In genomic region chr15:98721166-98721565, GRCh38 we compare ENCODE assay signal across 19 cellular contexts.
A peak's percentile ranks its signal among the peaks of the same experiment; 100 is the strongest.
DNase-seq lines count a peak whose midpoint lies in the region; ATAC-seq and TF ChIP-seq lines count a peak whose summit lies in the region.
"Had no signal": no experiment of that assay in that cellular context is flagged by ENCODE, and none has a peak within 500 bp of the region (broad histone marks: within the 10 kb centered on the region; RNA-seq: fewer than 3 reads in every experiment).

No MANE protein-coding gene starts in this region.

- H3K27me3 ChIP-seq in right cardiac atrium (ENCODE audit: control insufficient read depth, insufficient read depth) (no peaks in the 10 kb centered on the region), heart right ventricle (no peaks in the 10 kb centered on the region), PC-3 (ENCODE audit: low read length) (no peaks in the 10 kb centered on the region)
- H3K27me3 ChIP-seq: SJCRH30 had no signal

- DNase-seq in right cardiac atrium: no peak
- DNase-seq in heart right ventricle: no peak
- peak; percentile 7 for DNase-seq in EH (ENCODE audit: low read depth)
- no peak for DNase-seq in WTC11 (ENCODE audit: low spot score)
- no peak for DNase-seq in naive thymus-derived CD8-positive, alpha-beta T cell
- no peak for DNase-seq in PC-3
- DNase-seq: C1 segment of cervical spinal cord; DMS79; KG1; MM.1S; NCI-H1105; NCI-H1694 treated with DMSO at 0.1 percent for 48 hours; NCI-H345; NCI-H69; NK-92 treated with Interleukin-12 subunit alpha and Interleukin-12 subunit beta, amount 100 ng/mL, for 24 hours; OCI-M1; SJCRH30 had no signal

- H3K4me3 ChIP-seq in right cardiac atrium (ENCODE audit: low read length) (no peak overlapping the region), heart right ventricle (no peak overlapping the region), PC-3 (ENCODE audit: low read length) (no peak overlapping the region)
- H3K4me3 ChIP-seq: SJCRH30 had no signal

- BruUV-seq in PC-3 (replicated peaks; lab: Mats Ljungman, UMichigan): no TSS peak

- WGBS in right cardiac atrium: 82% methylated on average over 2 of the region's 2 CpGs
- 93 to 96% methylated on average over 2 of the region's 2 CpGs for WGBS in heart right ventricle, 2 donors

- no peaks in the 10 kb centered on the region for H3K9me3 Mint-ChIP-seq in WTC11
- no peaks in the 10 kb centered on the region for H3K9me3 Mint-ChIP-seq in naive thymus-derived CD8-positive, alpha-beta T cell

- peaks cover 7% of the 10 kb centered on the region; the same call in 1 of the 2 replicates for H3K36me3 Mint-ChIP-seq in WTC11
- H3K36me3 Mint-ChIP-seq in naive thymus-derived CD8-positive, alpha-beta T cell: peaks cover 0 to 7% (median 7%) of the 10 kb centered on the region in 3 donors

- H3K9me2 ChIP-seq in PC-3 (replicated peaks; ENCODE audit: low read length): no peaks in the 10 kb centered on the region

- H3K4me3 Mint-ChIP-seq in WTC11: no peak overlapping the region
- peak overlapping the region in 8 of 10 donors; percentile 12 to 59 (median 30) for H3K4me3 Mint-ChIP-seq in naive thymus-derived CD8-positive, alpha-beta T cell

- POLR2A ChIA-PET in WTC11 (lab: Charles Lee): no interaction called here
- POLR2A ChIA-PET in naive thymus-derived CD8-positive, alpha-beta T cell (lab: Charles Lee): no interaction called here
- POLR2A ChIA-PET in PC-3 (lab: Charles Lee; ENCODE audit: unreplicated experiment): no interaction called here

- no peak overlapping the region for H2AFZ ChIP-seq in PC-3 (ENCODE audit: low read length)

- H4K20me1 ChIP-seq in PC-3 (ENCODE audit: low read length): no peaks in the 10 kb centered on the region

- no peak overlapping the region for H3K9ac ChIP-seq in PC-3 (ENCODE audit: low read length)

- ATAC-seq in right cardiac atrium (no peak), heart right ventricle (no peak), WTC11 (no peak), PC-3 (no peak), HG02973 (IDR thresholded peaks at IDR 0.05; ENCODE audit: unreplicated experiment) (no peak)
- no peak for ATAC-seq in naive thymus-derived CD8-positive, alpha-beta T cell

- H3K4me1 ChIP-seq in right cardiac atrium (ENCODE audit: control insufficient read depth, insufficient read depth, low read length): peaks cover 32% of the 10 kb centered on the region
- peaks cover 15 to 97% (median 62%) of the 10 kb centered on the region in 9 donors for H3K4me1 ChIP-seq in heart right ventricle
- peaks cover 3% of the 10 kb centered on the region for H3K4me1 ChIP-seq in PC-3 (ENCODE audit: insufficient read depth, low read length)

- H3K36me3 ChIP-seq in heart right ventricle: no peaks in the 10 kb centered on the region
- no peaks in the 10 kb centered on the region for H3K36me3 ChIP-seq in PC-3 (ENCODE audit: low read depth, low read length)
- H3K36me3 ChIP-seq: SJCRH30 had no signal

- H3K27ac Mint-ChIP-seq in WTC11: peak overlapping the region; percentile 15; the same call in 1 of the 2 replicates
- peak overlapping the region in 4 of 10 donors; percentile 10 to 54 (median 35) for H3K27ac Mint-ChIP-seq in naive thymus-derived CD8-positive, alpha-beta T cell

- no peak for TF ChIP-seq CTCF in heart right ventricle (IDR thresholded peaks at IDR 0.05)
- TF ChIP-seq CTCF in WTC11 (IDR thresholded peaks at IDR 0.05): no peak
- no peak for TF ChIP-seq CTCF in PC-3 (conservative IDR thresholded peaks at IDR 0.05; ENCODE audit: low read depth, low read length)

- intact Hi-C loops in right cardiac atrium (cut with DNase I): loop anchor here in 1 of 4 donors (10.0 kb wide), 1 partner anchor 66 kb away; no protein-coding TSS in a partner anchor
- intact Hi-C loops in heart right ventricle (cut with DNase I): loop anchor here in 1 of 10 donors (10.0 kb wide), 1 partner anchor 46 kb away; no protein-coding TSS in a partner anchor
- intact Hi-C loops in PC-3 (cut with micrococcal nuclease): no loop called here

- H3K27ac ChIP-seq in right cardiac atrium (ENCODE audit: low read length) (peak overlapping the region; percentile 16), heart right ventricle (peak overlapping the region in 3 of 10 donors; percentile 17 to 96 (median 77)), PC-3 (ENCODE audit: low read length) (no peak overlapping the region)
- H3K27ac ChIP-seq: RWPE1, SJCRH30 had no signal

- H3K9me3 ChIP-seq in right cardiac atrium (ENCODE audit: control insufficient read depth, low read length) (no peaks in the 10 kb centered on the region), heart right ventricle (no peaks in the 10 kb centered on the region), PC-3 (ENCODE audit: low read length) (no peaks in the 10 kb centered on the region)
- H3K9me3 ChIP-seq: SJCRH30 had no signal

- no peaks in the 10 kb centered on the region for H3F3A ChIP-seq in PC-3 (ENCODE audit: low read length, unreplicated experiment)

- no peak overlapping the region for H3K4me2 ChIP-seq in PC-3 (ENCODE audit: low read length)

- peaks cover 81% of the 10 kb centered on the region for H3K4me1 Mint-ChIP-seq in WTC11
- H3K4me1 Mint-ChIP-seq in naive thymus-derived CD8-positive, alpha-beta T cell: peaks cover 48 to 87% (median 81%) of the 10 kb centered on the region in 4 donors

- H3K79me2 ChIP-seq in PC-3 (ENCODE audit: low read length): peaks cover 5% of the 10 kb centered on the region; the same call in 1 of the 2 replicates

- H3K27me3 Mint-ChIP-seq in WTC11 (ENCODE audit: low read depth): no peaks in the 10 kb centered on the region
- no peaks in the 10 kb centered on the region for H3K27me3 Mint-ChIP-seq in naive thymus-derived CD8-positive, alpha-beta T cell

- CTCF ChIA-PET in WTC11 (lab: Charles Lee) (no interaction called here), PC-3 (lab: Charles Lee) (no interaction called here)

TF ChIP-seq in WTC11, 78 proteins besides CTCF, POLR2A, EP300 and RAD21 (continues in another document):
- TF ChIP-seq USF1 (CRISPR knock-in tag; IDR thresholded peaks at IDR 0.05) (no peak), SP1 (CRISPR knock-in tag; conservative IDR thresholded peaks at IDR 0.05) (no peak), NFE2L1 (CRISPR knock-in tag; IDR thresholded peaks at IDR 0.05) (no peak), RELA (CRISPR knock-in tag; IDR thresholded peaks at IDR 0.05; ENCODE audit: borderline replicate concordance) (no peak), MLX (CRISPR knock-in tag; IDR thresholded peaks at IDR 0.05) (no peak), CREB1 (CRISPR knock-in tag; IDR thresholded peaks at IDR 0.05) (no peak), IRF2 (CRISPR knock-in tag; IDR thresholded peaks at IDR 0.05; ENCODE audit: borderline replicate concordance, low read depth) (no peak), CDX4 (CRISPR knock-in tag; IDR thresholded peaks at IDR 0.05; ENCODE audit: borderline replicate concordance) (no peak), ZNF219 (CRISPR knock-in tag; IDR thresholded peaks at IDR 0.05; ENCODE audit: borderline replicate concordance) (no peak), ZMAT4 (CRISPR knock-in tag; IDR thresholded peaks at IDR 0.05) (no peak), ATF2 (CRISPR knock-in tag; IDR thresholded peaks at IDR 0.05; ENCODE audit: borderline replicate concordance, low read depth) (no peak), HMGXB4 (CRISPR knock-in tag; IDR thresholded peaks at IDR 0.05) (no peak)
